In genomic region chr16:28873543-28874201, GRCh38 we compare ENCODE assay signal across 9 cellular contexts. TPM values are rescaled to one million over a fixed set of nuclear protein-coding genes. Genes with fewer than 3 reads are reported as not detected.
DNase-seq lines count a peak whose midpoint lies in the region; ATAC-seq and TF ChIP-seq lines count a peak whose summit lies in the region.
"Had no signal": no experiment of that assay in that cellular context is flagged by ENCODE, and none has a peak within 500 bp of the region (broad histone marks: within the 10 kb centered on the region; RNA-seq: fewer than 3 reads in every experiment).

No MANE protein-coding gene starts in this region.

- no TSS peak for BruUV-seq in Calu3 (replicated peaks; lab: Mats Ljungman, UMichigan)

- H3K27me3 Mint-ChIP-seq in Calu3 (ENCODE audit: unreplicated experiment) = no peaks in the 10 kb centered on the region

- H3K36me3 Mint-ChIP-seq in Calu3 (ENCODE audit: insufficient read depth, unreplicated experiment) = peaks cover 85% of the 10 kb centered on the region

- ATAC-seq in Right ventricle myocardium superior (ENCODE audit: poor library complexity) (peak; percentile 4), GM21737 (IDR thresholded peaks at IDR 0.05; ENCODE audit: unreplicated experiment) (no peak), HG03432 (IDR thresholded peaks at IDR 0.05; ENCODE audit: unreplicated experiment) (no peak)

- no peak overlapping the region for H3K27ac Mint-ChIP-seq in Calu3 (ENCODE audit: unreplicated experiment)

- no peak overlapping the region for H3K4me3 Mint-ChIP-seq in Calu3 (ENCODE audit: low read depth, unreplicated experiment)

- DNase-seq in Calu3 (peak; percentile 59), NAMALWA (ENCODE audit: low spot score) (peak; percentile 60), Right ventricle myocardium superior (no peak), medulla oblongata (ENCODE audit: extremely low spot score) (no peak)
- DNase-seq in activated T-cell treated with anti-CD3 and anti-CD28 coated beads, Interleukin-2, amount 50 U/mL, for 48 hours = peak; percentile 76 to 80
- peak; percentile 63 for DNase-seq in stimulated activated CD4-positive, alpha-beta T cell treated with anti-CD3 and anti-CD28 coated beads, Interleukin-4, amount 100 ng/mL, for 24 hours

- intact Hi-C loops in Calu3 (cut with micrococcal nuclease; ENCODE audit: unreplicated experiment) = no loop called here
- intact Hi-C loops in Right ventricle myocardium superior (cut with DNase I) = no loop called here

- peak; percentile 92 for TF ChIP-seq CTCF in Calu3 (IDR thresholded peaks at IDR 0.05; ENCODE audit: unreplicated experiment)

- no peaks in the 10 kb centered on the region for H3K9me3 Mint-ChIP-seq in Calu3 (ENCODE audit: low read depth, unreplicated experiment)

- CTCF ChIA-PET in Calu3 (lab: Charles Lee) = interaction anchor here (0.6 to 1.5 kb wide), 4 partner anchors 11 to 71 kb away, joined by 3 to 5 read pairs (median 4); partner anchors contain the start of genes RABEP2, SH2B1 and TUFM

- peaks cover 4% of the 10 kb centered on the region for H3K4me1 Mint-ChIP-seq in Calu3 (ENCODE audit: low read depth, unreplicated experiment)

RNA-seq across cellular contexts. Expression of gene ATP2A1, which starts 4.6 kb away (rescaled TPM):
- total RNA-seq in Calu3 (2022) = 3.7 and 5.7 TPM in 2 replicates
- not detected for total RNA-seq in Right ventricle myocardium superior
- total RNA-seq: HT1080 had no signal

RNA-seq across cellular contexts. Expression of gene SH2B1, which starts 10.0 kb away (rescaled TPM):
- 60.9 and 67.9 TPM in 2 replicates for total RNA-seq in Calu3 (2022)
- 40.2 TPM for total RNA-seq in Right ventricle myocardium superior

RNA-seq across cellular contexts. Expression of gene TUFM, which starts 27.5 kb away (rescaled TPM):
- total RNA-seq in Calu3 (2022) (273 and 286 TPM in 2 replicates), Right ventricle myocardium superior (253 TPM)

RNA-seq across cellular contexts. Expression of gene ATXN2L, which starts 50.9 kb away (rescaled TPM):
- total RNA-seq in Calu3 (2022) (276 and 286 TPM in 2 replicates), Right ventricle myocardium superior (43.9 TPM)

RNA-seq across cellular contexts. Expression of gene RABEP2, which starts 51.4 kb away (rescaled TPM):
- total RNA-seq in Calu3 (2022) (30.2 and 34.3 TPM in 2 replicates), Right ventricle myocardium superior (18.2 TPM)

Comparison
In these comparisons a context has a peak if more than half of its experiments do, and no peak if none do; other contexts are left out.
1. DNase-seq: peak in Calu3 (single experiment), NAMALWA (single experiment), activated T-cell treated with anti-CD3 and anti-CD28 coated beads, Interleukin-2, amount 50 U/mL, for 48 hours (2 of 2) and stimulated activated CD4-positive, alpha-beta T cell treated with anti-CD3 and anti-CD28 coated beads, Interleukin-4, amount 100 ng/mL, for 24 hours (single experiment); none in Right ventricle myocardium superior (single experiment) and medulla oblongata (single experiment).